ENCODE assay signal across 1 cellular context in the genomic region with DNA sequence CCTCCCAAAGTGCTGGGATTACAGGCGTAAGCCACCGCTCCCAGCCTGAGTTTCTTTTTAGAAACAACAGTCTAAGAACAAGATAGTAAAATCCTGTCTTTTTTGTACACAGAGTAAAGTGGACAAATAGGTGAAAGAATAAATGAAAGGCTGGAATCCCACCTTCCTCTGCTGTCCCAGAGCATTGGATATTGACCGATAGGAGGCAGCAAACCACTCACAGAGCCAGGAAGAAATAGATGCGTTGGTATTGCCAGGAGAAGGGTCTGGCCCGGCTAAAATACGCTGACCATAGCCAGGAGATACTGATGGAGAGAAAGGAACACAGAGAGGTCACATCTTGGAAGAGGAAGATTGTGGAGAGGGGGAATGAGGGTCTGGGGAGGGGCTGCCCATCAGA.
TF ChIP-seq lines count a peak whose summit lies in the region.

No MANE protein-coding gene starts in this region.

TF ChIP-seq in HepG2, 621 proteins besides CTCF, POLR2A, EP300 and RAD21:
- TF ChIP-seq, protein P1, sequence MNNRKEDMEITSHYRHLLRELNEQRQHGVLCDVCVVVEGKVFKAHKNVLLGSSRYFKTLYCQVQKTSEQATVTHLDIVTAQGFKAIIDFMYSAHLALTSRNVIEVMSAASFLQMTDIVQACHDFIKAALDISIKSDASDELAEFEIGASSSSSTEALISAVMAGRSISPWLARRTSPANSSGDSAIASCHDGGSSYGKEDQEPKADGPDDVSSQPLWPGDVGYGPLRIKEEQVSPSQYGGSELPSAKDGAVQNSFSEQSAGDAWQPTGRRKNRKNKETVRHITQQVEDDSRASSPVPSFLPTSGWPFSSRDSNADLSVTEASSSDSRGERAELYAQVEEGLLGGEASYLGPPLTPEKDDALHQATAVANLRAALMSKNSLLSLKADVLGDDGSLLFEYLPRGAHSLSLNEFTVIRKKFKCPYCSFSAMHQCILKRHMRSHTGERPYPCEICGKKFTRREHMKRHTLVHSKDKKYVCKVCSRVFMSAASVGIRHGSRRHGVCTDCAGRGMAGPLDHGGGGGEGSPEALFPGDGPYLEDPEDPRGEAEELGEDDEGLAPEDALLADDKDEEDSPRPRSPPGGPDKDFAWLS (CRISPR knock-in tag; IDR thresholded peaks at IDR 0.05; ENCODE audit: borderline replicate concordance), result no peak
- TF ChIP-seq ZNF616 (CRISPR knock-in tag; IDR thresholded peaks at IDR 0.05; ENCODE audit: low read depth), result no peak
- no peak for TF ChIP-seq PHF20 (CRISPR knock-in tag; IDR thresholded peaks at IDR 0.05)
- TF ChIP-seq TBP (CRISPR knock-in tag; IDR thresholded peaks at IDR 0.05), result no peak
- TF ChIP-seq, protein P2, sequence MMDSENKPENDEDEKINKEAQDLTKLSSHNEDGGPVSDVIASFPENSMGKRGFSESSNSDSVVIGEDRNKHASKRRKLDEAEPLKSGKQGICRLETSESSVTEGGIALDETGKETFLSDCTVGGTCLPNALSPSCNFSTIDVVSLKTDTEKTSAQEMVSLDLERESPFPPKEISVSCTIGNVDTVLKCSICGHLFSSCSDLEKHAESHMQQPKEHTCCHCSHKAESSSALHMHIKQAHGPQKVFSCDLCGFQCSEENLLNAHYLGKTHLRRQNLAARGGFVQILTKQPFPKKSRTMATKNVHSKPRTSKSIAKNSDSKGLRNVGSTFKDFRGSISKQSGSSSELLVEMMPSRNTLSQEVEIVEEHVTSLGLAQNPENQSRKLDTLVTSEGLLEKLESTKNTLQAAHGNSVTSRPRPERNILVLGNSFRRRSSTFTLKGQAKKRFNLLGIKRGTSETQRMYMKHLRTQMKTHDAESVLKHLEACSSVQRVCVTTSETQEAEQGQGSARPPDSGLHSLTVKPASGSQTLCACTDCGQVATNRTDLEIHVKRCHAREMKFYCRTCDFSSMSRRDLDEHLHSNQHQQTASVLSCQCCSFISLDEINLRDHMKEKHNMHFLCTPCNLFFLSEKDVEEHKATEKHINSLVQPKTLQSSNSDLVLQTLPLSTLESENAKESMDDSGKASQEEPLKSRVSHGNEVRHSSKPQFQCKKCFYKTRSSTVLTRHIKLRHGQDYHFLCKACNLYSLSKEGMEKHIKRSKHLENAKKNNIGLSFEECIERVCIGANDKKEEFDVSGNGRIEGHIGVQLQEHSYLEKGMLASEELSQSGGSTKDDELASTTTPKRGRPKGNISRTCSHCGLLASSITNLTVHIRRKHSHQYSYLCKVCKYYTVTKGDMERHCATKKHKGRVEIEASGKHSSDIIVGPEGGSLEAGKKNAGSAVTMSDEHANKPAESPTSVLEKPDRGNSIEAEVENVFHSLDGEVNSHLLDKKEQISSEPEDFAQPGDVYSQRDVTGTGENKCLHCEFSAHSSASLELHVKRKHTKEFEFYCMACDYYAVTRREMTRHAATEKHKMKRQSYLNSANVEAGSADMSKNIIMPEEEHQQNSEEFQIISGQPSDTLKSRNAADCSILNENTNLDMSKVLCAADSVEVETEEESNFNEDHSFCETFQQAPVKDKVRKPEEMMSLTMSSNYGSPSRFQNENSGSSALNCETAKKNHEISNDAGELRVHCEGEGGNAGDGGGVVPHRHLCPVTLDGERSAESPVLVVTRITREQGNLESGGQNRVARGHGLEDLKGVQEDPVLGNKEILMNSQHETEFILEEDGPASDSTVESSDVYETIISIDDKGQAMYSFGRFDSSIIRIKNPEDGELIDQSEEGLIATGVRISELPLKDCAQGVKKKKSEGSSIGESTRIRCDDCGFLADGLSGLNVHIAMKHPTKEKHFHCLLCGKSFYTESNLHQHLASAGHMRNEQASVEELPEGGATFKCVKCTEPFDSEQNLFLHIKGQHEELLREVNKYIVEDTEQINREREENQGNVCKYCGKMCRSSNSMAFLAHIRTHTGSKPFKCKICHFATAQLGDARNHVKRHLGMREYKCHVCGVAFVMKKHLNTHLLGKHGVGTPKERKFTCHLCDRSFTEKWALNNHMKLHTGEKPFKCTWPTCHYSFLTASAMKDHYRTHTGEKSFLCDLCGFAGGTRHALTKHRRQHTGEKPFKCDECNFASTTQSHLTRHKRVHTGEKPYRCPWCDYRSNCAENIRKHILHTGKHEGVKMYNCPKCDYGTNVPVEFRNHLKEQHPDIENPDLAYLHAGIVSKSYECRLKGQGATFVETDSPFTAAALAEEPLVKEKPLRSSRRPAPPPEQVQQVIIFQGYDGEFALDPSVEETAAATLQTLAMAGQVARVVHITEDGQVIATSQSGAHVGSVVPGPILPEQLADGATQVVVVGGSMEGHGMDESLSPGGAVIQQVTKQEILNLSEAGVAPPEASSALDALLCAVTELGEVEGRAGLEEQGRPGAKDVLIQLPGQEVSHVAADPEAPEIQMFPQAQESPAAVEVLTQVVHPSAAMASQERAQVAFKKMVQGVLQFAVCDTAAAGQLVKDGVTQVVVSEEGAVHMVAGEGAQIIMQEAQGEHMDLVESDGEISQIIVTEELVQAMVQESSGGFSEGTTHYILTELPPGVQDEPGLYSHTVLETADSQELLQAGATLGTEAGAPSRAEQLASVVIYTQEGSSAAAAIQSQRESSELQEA (CRISPR knock-in tag; IDR thresholded peaks at IDR 0.05; ENCODE audit: not compliant biosample characterization), result no peak
- TF ChIP-seq, protein P3, sequence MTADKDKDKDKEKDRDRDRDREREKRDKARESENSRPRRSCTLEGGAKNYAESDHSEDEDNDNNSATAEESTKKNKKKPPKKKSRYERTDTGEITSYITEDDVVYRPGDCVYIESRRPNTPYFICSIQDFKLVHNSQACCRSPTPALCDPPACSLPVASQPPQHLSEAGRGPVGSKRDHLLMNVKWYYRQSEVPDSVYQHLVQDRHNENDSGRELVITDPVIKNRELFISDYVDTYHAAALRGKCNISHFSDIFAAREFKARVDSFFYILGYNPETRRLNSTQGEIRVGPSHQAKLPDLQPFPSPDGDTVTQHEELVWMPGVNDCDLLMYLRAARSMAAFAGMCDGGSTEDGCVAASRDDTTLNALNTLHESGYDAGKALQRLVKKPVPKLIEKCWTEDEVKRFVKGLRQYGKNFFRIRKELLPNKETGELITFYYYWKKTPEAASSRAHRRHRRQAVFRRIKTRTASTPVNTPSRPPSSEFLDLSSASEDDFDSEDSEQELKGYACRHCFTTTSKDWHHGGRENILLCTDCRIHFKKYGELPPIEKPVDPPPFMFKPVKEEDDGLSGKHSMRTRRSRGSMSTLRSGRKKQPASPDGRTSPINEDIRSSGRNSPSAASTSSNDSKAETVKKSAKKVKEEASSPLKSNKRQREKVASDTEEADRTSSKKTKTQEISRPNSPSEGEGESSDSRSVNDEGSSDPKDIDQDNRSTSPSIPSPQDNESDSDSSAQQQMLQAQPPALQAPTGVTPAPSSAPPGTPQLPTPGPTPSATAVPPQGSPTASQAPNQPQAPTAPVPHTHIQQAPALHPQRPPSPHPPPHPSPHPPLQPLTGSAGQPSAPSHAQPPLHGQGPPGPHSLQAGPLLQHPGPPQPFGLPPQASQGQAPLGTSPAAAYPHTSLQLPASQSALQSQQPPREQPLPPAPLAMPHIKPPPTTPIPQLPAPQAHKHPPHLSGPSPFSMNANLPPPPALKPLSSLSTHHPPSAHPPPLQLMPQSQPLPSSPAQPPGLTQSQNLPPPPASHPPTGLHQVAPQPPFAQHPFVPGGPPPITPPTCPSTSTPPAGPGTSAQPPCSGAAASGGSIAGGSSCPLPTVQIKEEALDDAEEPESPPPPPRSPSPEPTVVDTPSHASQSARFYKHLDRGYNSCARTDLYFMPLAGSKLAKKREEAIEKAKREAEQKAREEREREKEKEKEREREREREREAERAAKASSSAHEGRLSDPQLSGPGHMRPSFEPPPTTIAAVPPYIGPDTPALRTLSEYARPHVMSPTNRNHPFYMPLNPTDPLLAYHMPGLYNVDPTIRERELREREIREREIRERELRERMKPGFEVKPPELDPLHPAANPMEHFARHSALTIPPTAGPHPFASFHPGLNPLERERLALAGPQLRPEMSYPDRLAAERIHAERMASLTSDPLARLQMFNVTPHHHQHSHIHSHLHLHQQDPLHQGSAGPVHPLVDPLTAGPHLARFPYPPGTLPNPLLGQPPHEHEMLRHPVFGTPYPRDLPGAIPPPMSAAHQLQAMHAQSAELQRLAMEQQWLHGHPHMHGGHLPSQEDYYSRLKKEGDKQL (CRISPR knock-in tag; IDR thresholded peaks at IDR 0.05; ENCODE audit: low read depth), result no peak
- no peak for TF ChIP-seq CENPT (CRISPR knock-in tag; IDR thresholded peaks at IDR 0.05; ENCODE audit: low read depth)
- TF ChIP-seq EHMT2 (IDR thresholded peaks at IDR 0.05; ENCODE audit: borderline replicate concordance, low read depth, low read length), result no peak
- no peak for TF ChIP-seq KDM1A (CRISPR knock-in tag; IDR thresholded peaks at IDR 0.05)
- TF ChIP-seq, protein P4, sequence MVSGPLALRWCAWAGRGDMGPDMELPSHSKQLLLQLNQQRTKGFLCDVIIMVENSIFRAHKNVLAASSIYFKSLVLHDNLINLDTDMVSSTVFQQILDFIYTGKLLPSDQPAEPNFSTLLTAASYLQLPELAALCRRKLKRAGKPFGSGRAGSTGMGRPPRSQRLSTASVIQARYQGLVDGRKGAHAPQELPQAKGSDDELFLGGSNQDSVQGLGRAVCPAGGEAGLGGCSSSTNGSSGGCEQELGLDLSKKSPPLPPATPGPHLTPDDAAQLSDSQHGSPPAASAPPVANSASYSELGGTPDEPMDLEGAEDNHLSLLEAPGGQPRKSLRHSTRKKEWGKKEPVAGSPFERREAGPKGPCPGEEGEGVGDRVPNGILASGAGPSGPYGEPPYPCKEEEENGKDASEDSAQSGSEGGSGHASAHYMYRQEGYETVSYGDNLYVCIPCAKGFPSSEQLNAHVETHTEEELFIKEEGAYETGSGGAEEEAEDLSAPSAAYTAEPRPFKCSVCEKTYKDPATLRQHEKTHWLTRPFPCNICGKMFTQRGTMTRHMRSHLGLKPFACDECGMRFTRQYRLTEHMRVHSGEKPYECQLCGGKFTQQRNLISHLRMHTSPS (CRISPR knock-in tag; IDR thresholded peaks at IDR 0.05; ENCODE audit: low read depth), result no peak
- TF ChIP-seq HDAC6 (IDR thresholded peaks at IDR 0.05; ENCODE audit: low read depth, low read length), result no peak
